10 cellular contexts compared by ENCODE assay signal in genomic region chr5:160496334-160496733, GRCh38.
DNase-seq lines count a peak whose midpoint lies in the region; ATAC-seq lines count a peak whose summit lies in the region.
"Had no signal": no experiment of that assay in that cellular context is flagged by ENCODE, and none has a peak within 500 bp of the region (broad histone marks: within the 10 kb centered on the region; RNA-seq: fewer than 3 reads in every experiment).

No MANE protein-coding gene starts in this region.

- H3K27ac Mint-ChIP-seq in stimulated activated naive CD8-positive, alpha-beta T cell treated with anti-CD3 and anti-CD28 coated beads, Interleukin-15, Interleukin-2, amounts not matched to agents 100 ng/mL and 50 ng/mL, for 24 hours = peak overlapping the region; percentile 80

- no peak overlapping the region for H3K4me3 Mint-ChIP-seq in stimulated activated naive CD8-positive, alpha-beta T cell treated with anti-CD3 and anti-CD28 coated beads, Interleukin-15, Interleukin-2, amounts not matched to agents 100 ng/mL and 50 ng/mL, for 24 hours

- no peaks in the 10 kb centered on the region for H3K9me3 Mint-ChIP-seq in stimulated activated naive CD8-positive, alpha-beta T cell treated with anti-CD3 and anti-CD28 coated beads, Interleukin-15, Interleukin-2, amounts not matched to agents 100 ng/mL and 50 ng/mL, for 24 hours

- ATAC-seq in GM21717 (IDR thresholded peaks at IDR 0.05; ENCODE audit: unreplicated experiment) (peak; percentile 77), HG03354 (IDR thresholded peaks at IDR 0.05; ENCODE audit: poor library complexity, severe bottlenecking, unreplicated experiment) (peak; percentile 37), HG03521 (IDR thresholded peaks at IDR 0.05; ENCODE audit: unreplicated experiment) (no peak)

- H3K27me3 Mint-ChIP-seq in stimulated activated naive CD8-positive, alpha-beta T cell treated with anti-CD3 and anti-CD28 coated beads, Interleukin-15, Interleukin-2, amounts not matched to agents 100 ng/mL and 50 ng/mL, for 24 hours = no peaks in the 10 kb centered on the region

- peaks cover 25% of the 10 kb centered on the region for H3K4me1 Mint-ChIP-seq in stimulated activated naive CD8-positive, alpha-beta T cell treated with anti-CD3 and anti-CD28 coated beads, Interleukin-15, Interleukin-2, amounts not matched to agents 100 ng/mL and 50 ng/mL, for 24 hours (ENCODE audit: low read depth)

- H3K36me3 Mint-ChIP-seq in stimulated activated naive CD8-positive, alpha-beta T cell treated with anti-CD3 and anti-CD28 coated beads, Interleukin-15, Interleukin-2, amounts not matched to agents 100 ng/mL and 50 ng/mL, for 24 hours (ENCODE audit: low read depth) = no peaks in the 10 kb centered on the region

- DNase-seq in stimulated activated CD4-positive, alpha-beta T cell treated with anti-CD3 and anti-CD28 coated beads, Interleukin-1b, Interleukin-23, amount 100 ng/mL, for 48 hours = peak; percentile 22
- DNase-seq in stimulated activated CD4-positive, alpha-beta T cell treated with anti-CD3 and anti-CD28 coated beads, Interleukin-4, amount 100 ng/mL, for 1 hour = no peak
- DNase-seq in GM03348 (ENCODE audit: low spot score) (no peak), NCI-H82 treated with DMSO at 0.1 percent for 48 hours (lab: John Stamatoyannopoulos, UW; ENCODE audit: unreplicated experiment) (no peak)
- DNase-seq: dermis blood vessel endothelial cell, retina had no signal
